In the genomic region with DNA sequence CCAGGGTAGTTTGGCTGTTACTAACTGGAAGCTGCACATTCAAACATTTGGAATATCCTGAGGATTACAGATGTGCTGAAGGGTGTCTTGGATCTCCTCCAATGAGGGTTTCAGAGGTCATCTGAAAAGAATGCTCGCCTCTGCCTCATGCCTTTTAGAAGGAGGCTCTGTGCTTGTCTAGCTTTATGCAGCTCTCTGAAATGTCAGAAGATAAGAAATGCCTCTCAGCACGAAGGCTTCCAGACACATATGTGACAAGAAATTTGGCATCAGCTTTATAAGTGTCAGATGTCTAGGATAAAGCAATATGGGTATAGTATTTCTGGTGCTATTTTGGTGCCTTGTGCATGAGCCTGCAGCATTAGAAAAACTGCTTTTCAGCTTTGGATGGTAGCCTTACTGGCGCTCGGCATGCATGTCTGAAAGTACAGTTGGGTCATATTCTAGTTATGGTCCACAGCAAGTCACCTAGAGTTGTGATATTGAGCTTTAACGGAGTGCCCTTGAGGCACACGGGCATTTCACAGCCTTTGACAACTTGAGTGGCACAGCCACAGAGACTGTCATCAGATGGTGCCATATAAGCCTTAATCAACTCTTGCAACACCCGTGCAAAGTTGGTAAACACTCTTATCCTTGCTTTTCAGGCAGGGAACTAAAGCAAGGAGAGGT, we compare ENCODE assay signal across 13 cellular contexts.
DNase-seq lines count a peak whose midpoint lies in the region; ATAC-seq and TF ChIP-seq lines count a peak whose summit lies in the region.
"Had no signal": no experiment of that assay in that cellular context is flagged by ENCODE, and none has a peak within 500 bp of the region (broad histone marks: within the 10 kb centered on the region; RNA-seq: fewer than 3 reads in every experiment).

No MANE protein-coding gene starts in this region.

- TF ChIP-seq POLR2A in IMR-90 (IDR thresholded peaks at IDR 0.05; ENCODE audit: low read depth, low read length) = no peak

- ATAC-seq in IMR-90 (ENCODE audit: low read depth) (peak; percentile 44), left colon (peak; percentile 17), HG03469 (IDR thresholded peaks at IDR 0.05; ENCODE audit: unreplicated experiment) (no peak), HG03025 (IDR thresholded peaks at IDR 0.05; ENCODE audit: low FRiP score, unreplicated experiment) (no peak)

- peak overlapping the region; percentile 97 for H3K4ac ChIP-seq in IMR-90 (ENCODE audit: low read depth, low read length)

- peaks cover 5 to 16% of the 10 kb centered on the region in 2 experiments; a peak in 2 of 4 replicates for H3K79me1 ChIP-seq in IMR-90 (ENCODE audit: low read depth in 1 of 2, low read length in 2 of 2)

- no peak for TF ChIP-seq RAD21 in IMR-90 (IDR thresholded peaks at IDR 0.05; ENCODE audit: low read length)

- WGBS in IMR-90 (ENCODE audit: extremely low coverage in 2 of 2, insufficient read length in 1 of 2), 2 experiments = 17% methylated on average over 1 of the region's 7 CpGs; no CpG with 5 or more reads in 1 of the 2 experiments

- POLR2A ChIA-PET in AG04449 (lab: Yijun Ruan, JAX) (interaction anchor here (0.6 to 1.1 kb wide), 8 partner anchors 9 to 72 kb away, joined by 3 to 9 read pairs (median 4); no protein-coding TSS in a partner anchor), IMR-90 (lab: Charles Lee; ENCODE audit: unreplicated experiment) (no interaction called here)

- DNase-seq in AG04449 (ENCODE audit: low read depth, low spot score) = peak; percentile 74
- DNase-seq in IMR-90 = peak; percentile 91
- peak; percentile 82 for DNase-seq in choroid plexus epithelial cell (ENCODE audit: low read depth)
- DNase-seq in left colon = no peak
- no peak for DNase-seq in anterior cingulate cortex (lab: John Stamatoyannopoulos, UW)
- DNase-seq in SKM-1 (lab: John Stamatoyannopoulos, UW; ENCODE audit: unreplicated experiment) = no peak
- DNase-seq: activated B cell treated with CpG ODN at 0.5 μM for 24 hours, NCI-H1436 treated with DMSO at 0.1 percent for 48 hours had no signal

- H2AK9ac ChIP-seq in IMR-90 (replicated peaks; ENCODE audit: low read depth, low read length, poor library complexity) = peak overlapping the region; percentile 29

- no peak overlapping the region for H3K4me3 ChIP-seq in AG04449 (ENCODE audit: low read depth, low read length)
- no peak overlapping the region for H3K4me3 ChIP-seq in IMR-90 (ENCODE audit: insufficient read depth, low read depth, low read length)
- no peak overlapping the region for H3K4me3 ChIP-seq in choroid plexus epithelial cell (ENCODE audit: low read depth, low read length)
- H3K4me3 ChIP-seq: BLaER1 treated with 17β-estradiol and CSF1 and Interleukin-3, amounts not matched to agents 10 nM and 100 nM; tibial nerve had no signal

- H2BK5ac ChIP-seq in IMR-90 (ENCODE audit: low read depth, low read length, poor library complexity, severe bottlenecking) = peak overlapping the region; percentile 96

- H2AFZ ChIP-seq in IMR-90 (replicated peaks; ENCODE audit: low read length, poor library complexity) = peak overlapping the region; percentile 16

- H3K56ac ChIP-seq in IMR-90 (ENCODE audit: extremely low read depth, insufficient read depth, low read length) = peak overlapping the region; percentile 74

- intact Hi-C loops in IMR-90 (cut with micrococcal nuclease) = loop anchor here (1.0 to 10.0 kb wide), 3 partner anchors 117 to 194 kb away; no protein-coding TSS in a partner anchor
- intact Hi-C loops in left colon (cut with DNase I, micrococcal nuclease) = no loop called here

- H3K4me1 ChIP-seq in IMR-90 (ENCODE audit: control insufficient read depth, insufficient read depth, low read length) = peaks cover 37% of the 10 kb centered on the region

- H2BK20ac ChIP-seq in IMR-90 (ENCODE audit: low read depth, low read length) = peak overlapping the region; percentile 99

- peaks cover 2% of the 10 kb centered on the region; the same call in 1 of the 2 replicates for H3K9me3 ChIP-seq in IMR-90 (ENCODE audit: control insufficient read depth, insufficient read depth, low read length)
- H3K9me3 ChIP-seq: BLaER1 treated with 17β-estradiol and CSF1 and Interleukin-3, amounts not matched to agents 10 nM and 100 nM; neutrophil; tibial nerve had no signal

- peak overlapping the region; percentile 94 for H2AK5ac ChIP-seq in IMR-90 (ENCODE audit: low read depth, low read length)

- CTCF ChIA-PET in AG04449 (lab: Yijun Ruan, JAX) = interaction anchor here (0.8 to 1.1 kb wide), 2 partner anchors 73 to 76 kb away, joined by 3 read pairs; no protein-coding TSS in a partner anchor
- CTCF ChIA-PET in IMR-90 (lab: Yijun Ruan, JAX) = no interaction called here

- H4K5ac ChIP-seq in IMR-90 (ENCODE audit: low read depth, low read length) = peak overlapping the region; percentile 78

- H3K23ac ChIP-seq in IMR-90 (ENCODE audit: low read depth, low read length) = peak overlapping the region; percentile 87

- in situ Hi-C loops in IMR-90 (cut with MboI; ENCODE audit: low sequenced_read_pairs) = no loop called here

- no peak for TF ChIP-seq CTCF in AG04449 (IDR thresholded peaks at IDR 0.05; ENCODE audit: insufficient read depth, low read length, missing control alignments)
- no peak for TF ChIP-seq CTCF in IMR-90 (conservative IDR thresholded peaks at IDR 0.05; ENCODE audit: low read depth, low read length)
- no peak for TF ChIP-seq CTCF in choroid plexus epithelial cell (conservative IDR thresholded peaks at IDR 0.05; ENCODE audit: low read depth, low read length)

- H3K27me3 ChIP-seq in IMR-90 (ENCODE audit: control insufficient read depth, insufficient read depth, low read length) = no peaks in the 10 kb centered on the region
- H3K27me3 ChIP-seq: BLaER1 treated with 17β-estradiol and CSF1 and Interleukin-3, amounts not matched to agents 10 nM and 100 nM; neutrophil; tibial nerve had no signal

- H2BK120ac ChIP-seq in IMR-90 (ENCODE audit: low read depth, low read length) = peak overlapping the region; percentile 95

- no TSS peak for BruUV-seq in IMR-90 (replicated peaks; lab: Mats Ljungman, UMichigan)

- peak overlapping the region; percentile 87 for H4K91ac ChIP-seq in IMR-90 (ENCODE audit: insufficient read depth, low read depth, low read length)

- no peak overlapping the region for H3K4me2 ChIP-seq in IMR-90 (ENCODE audit: low read depth, low read length)
- H3K4me2 ChIP-seq: BLaER1 treated with 17β-estradiol and CSF1 and Interleukin-3, amounts not matched to agents 10 nM and 100 nM had no signal

- peak overlapping the region; percentile 7; the same call in 1 of the 2 replicates for H3K9ac ChIP-seq in IMR-90 (ENCODE audit: low read depth, low read length)
- H3K9ac ChIP-seq: BLaER1 treated with 17β-estradiol and CSF1 and Interleukin-3, amounts not matched to agents 10 nM and 100 nM had no signal

- dilution Hi-C loops in IMR-90 (cut with HindIII; ENCODE audit: low sequenced_read_pairs, unreplicated experiment) = no loop called here

- H3K18ac ChIP-seq in IMR-90 (ENCODE audit: low read depth, low read length) = peak overlapping the region; percentile 94

- peak overlapping the region; percentile 72 to 86 for H4K8ac ChIP-seq in IMR-90 (ENCODE audit: low read depth in 2 of 2, low read length in 2 of 2)

- peaks cover 16% of the 10 kb centered on the region for H3K9me1 ChIP-seq in IMR-90 (ENCODE audit: insufficient read depth, low read length)

- peak overlapping the region; percentile 91 for H2BK15ac ChIP-seq in IMR-90 (ENCODE audit: low read depth, low read length)

- peak overlapping the region; percentile 74 for H3K27ac ChIP-seq in IMR-90 (ENCODE audit: insufficient read depth, low read length)
- H3K27ac ChIP-seq: BLaER1 treated with 17β-estradiol and CSF1 and Interleukin-3, amounts not matched to agents 10 nM and 100 nM; neutrophil had no signal

- no peaks in the 10 kb centered on the region for H3K36me3 ChIP-seq in IMR-90 (ENCODE audit: control insufficient read depth, insufficient read depth, low read length)
- H3K36me3 ChIP-seq: BLaER1 treated with 17β-estradiol and CSF1 and Interleukin-3, amounts not matched to agents 10 nM and 100 nM; neutrophil; tibial nerve had no signal

- H4K20me1 ChIP-seq in IMR-90 (ENCODE audit: insufficient read depth, low read length) = 0 out of 2 replicates have a peak, but pooled peaks cover 3% of the 10 kb centered on the region
- H4K20me1 ChIP-seq: BLaER1 treated with 17β-estradiol and CSF1 and Interleukin-3, amounts not matched to agents 10 nM and 100 nM had no signal

- peak overlapping the region; percentile 72 for H3K14ac ChIP-seq in IMR-90 (replicated peaks; ENCODE audit: low read depth, low read length)

TF ChIP-seq in IMR-90, 13 proteins besides CTCF, POLR2A, EP300 and RAD21 (continues in another document):
- no peak for TF ChIP-seq FOS (IDR thresholded peaks at IDR 0.05; ENCODE audit: low read depth, low read length)
- TF ChIP-seq BHLHE40 (IDR thresholded peaks at IDR 0.05; ENCODE audit: low read depth, low read length) = no peak
- TF ChIP-seq MXI1 (IDR thresholded peaks at IDR 0.05; ENCODE audit: borderline replicate concordance, low read depth, low read length) = no peak
- TF ChIP-seq SMC3 (IDR thresholded peaks at IDR 0.05; ENCODE audit: low read depth, low read length) = no peak
- TF ChIP-seq CHD1 (IDR thresholded peaks at IDR 0.05; ENCODE audit: low read depth, low read length) = no peak
- TF ChIP-seq RCOR1 (IDR thresholded peaks at IDR 0.05; ENCODE audit: insufficient replicate concordance, low read length) = no peak
- TF ChIP-seq, protein P1, sequence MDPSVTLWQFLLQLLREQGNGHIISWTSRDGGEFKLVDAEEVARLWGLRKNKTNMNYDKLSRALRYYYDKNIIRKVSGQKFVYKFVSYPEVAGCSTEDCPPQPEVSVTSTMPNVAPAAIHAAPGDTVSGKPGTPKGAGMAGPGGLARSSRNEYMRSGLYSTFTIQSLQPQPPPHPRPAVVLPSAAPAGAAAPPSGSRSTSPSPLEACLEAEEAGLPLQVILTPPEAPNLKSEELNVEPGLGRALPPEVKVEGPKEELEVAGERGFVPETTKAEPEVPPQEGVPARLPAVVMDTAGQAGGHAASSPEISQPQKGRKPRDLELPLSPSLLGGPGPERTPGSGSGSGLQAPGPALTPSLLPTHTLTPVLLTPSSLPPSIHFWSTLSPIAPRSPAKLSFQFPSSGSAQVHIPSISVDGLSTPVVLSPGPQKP (IDR thresholded peaks at IDR 0.05; ENCODE audit: borderline replicate concordance, low read depth, low read length) = no peak
- TF ChIP-seq, protein P2, sequence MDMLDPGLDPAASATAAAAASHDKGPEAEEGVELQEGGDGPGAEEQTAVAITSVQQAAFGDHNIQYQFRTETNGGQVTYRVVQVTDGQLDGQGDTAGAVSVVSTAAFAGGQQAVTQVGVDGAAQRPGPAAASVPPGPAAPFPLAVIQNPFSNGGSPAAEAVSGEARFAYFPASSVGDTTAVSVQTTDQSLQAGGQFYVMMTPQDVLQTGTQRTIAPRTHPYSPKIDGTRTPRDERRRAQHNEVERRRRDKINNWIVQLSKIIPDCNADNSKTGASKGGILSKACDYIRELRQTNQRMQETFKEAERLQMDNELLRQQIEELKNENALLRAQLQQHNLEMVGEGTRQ (IDR thresholded peaks at IDR 0.05; ENCODE audit: low read depth, low read length) = no peak
- no peak for TF ChIP-seq MAFK (IDR thresholded peaks at IDR 0.05; ENCODE audit: low read depth, low read length)
- TF ChIP-seq CEBPB (IDR thresholded peaks at IDR 0.05; ENCODE audit: low read depth, low read length) = no peak
- TF ChIP-seq RFX5 (IDR thresholded peaks at IDR 0.05; ENCODE audit: low read depth, low read length) = no peak

Comparison
In these comparisons a context has a peak if more than half of its experiments do, and no peak if none do; other contexts are left out.
1. DNase-seq: peak in AG04449 (single experiment), IMR-90 (single experiment) and choroid plexus epithelial cell (single experiment); none in left colon (0 of 2), anterior cingulate cortex (0 of 58) and SKM-1 (single experiment).
2. ATAC-seq: peak in IMR-90 (single experiment) and left colon (single experiment); none in HG03469 (single experiment) and HG03025 (single experiment).